8 cellular contexts compared by ENCODE assay signal in the genomic region with DNA sequence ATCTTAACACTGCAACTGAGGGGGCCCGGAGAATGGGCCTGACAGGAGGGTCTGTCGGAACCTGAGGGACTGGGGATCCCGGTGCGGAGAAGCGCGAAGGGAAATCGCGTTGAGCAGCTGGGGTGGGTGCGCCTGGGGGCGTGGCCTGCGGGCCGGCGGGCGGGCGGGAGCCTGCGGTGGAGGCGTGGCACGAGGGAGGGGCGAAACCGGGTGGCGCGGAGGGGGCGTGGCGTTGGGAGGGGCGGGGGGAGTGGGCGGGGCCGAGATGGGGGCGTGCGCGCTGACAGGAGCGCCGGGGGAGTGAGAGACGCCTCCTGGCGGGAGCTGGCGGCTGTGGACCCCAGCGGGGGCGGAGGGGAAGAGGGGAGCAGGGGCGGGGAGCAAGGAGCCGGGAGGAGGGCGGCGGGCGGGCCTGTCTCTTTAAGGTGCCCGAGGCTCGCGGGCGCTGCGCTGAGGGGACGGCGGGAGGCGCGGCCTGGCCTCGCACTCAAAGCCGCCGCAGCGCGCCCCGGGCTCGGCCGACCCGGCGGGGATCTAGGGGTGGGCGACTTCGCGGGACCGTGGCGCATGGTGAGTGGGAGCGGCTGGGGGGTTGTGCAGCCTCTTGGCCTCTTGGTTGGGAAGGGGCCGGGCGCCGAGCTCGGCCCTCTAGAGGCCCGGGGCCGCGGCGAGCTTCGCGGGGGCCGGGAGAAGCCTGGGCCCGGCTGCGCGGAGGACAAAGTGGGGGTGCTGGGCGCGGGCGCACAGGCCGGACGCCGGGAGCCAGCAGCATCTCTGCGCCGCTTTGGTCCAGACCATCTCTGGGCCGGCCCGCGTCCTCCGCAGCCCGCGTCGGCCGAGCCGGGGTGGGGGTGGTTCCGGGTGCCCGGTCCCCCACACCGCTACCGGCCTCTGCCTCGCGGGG. TPM values are rescaled to one million over a fixed set of nuclear protein-coding genes. Genes with fewer than 3 reads are reported as not detected.
DNase-seq lines count a peak whose midpoint lies in the region; ATAC-seq and TF ChIP-seq lines count a peak whose summit lies in the region.

TSS of gene TWSG1 (plus strand) at position 423 of the 904 bp plus-strand sequence. CDS start 2,457 bp downstream, outside the sequence.

- peak in 1 of 2 donors; percentile 61 for TF ChIP-seq POLR2A in heart left ventricle (IDR thresholded peaks at IDR 0.05)

- H3K4me1 Mint-ChIP-seq in type B pancreatic cell (ENCODE audit: unreplicated experiment) = peaks cover 5% of the 10 kb centered on the region

- H3K9me3 Mint-ChIP-seq in type B pancreatic cell = peaks cover 4% of the 10 kb centered on the region

- DNase-seq in NCI-H1092 (lab: John Stamatoyannopoulos, UW) = peak; percentile 71
- DNase-seq in SW 1271 (lab: John Stamatoyannopoulos, UW) = peak; percentile 46 to 80
- peak; percentile 98 for DNase-seq in adipocyte (ENCODE audit: low read depth)
- peak; percentile 92 to 97 (median 95) for DNase-seq in heart left ventricle
- DNase-seq in posterior cingulate gyrus = peak; percentile 79 to 98 (median 90)
- DNase-seq in type B pancreatic cell (ENCODE audit: extremely low spot score, unreplicated experiment) = peak; percentile 93

- H3K4me1 ChIP-seq in adipocyte (ENCODE audit: control insufficient read depth, insufficient read depth, low read length) (peaks cover 6% of the 10 kb centered on the region), heart left ventricle (peaks cover 0 to 31% (median 10%) of the 10 kb centered on the region in 12 donors)

- ATAC-seq in HG02610 (IDR thresholded peaks at IDR 0.05; ENCODE audit: unreplicated experiment) (peak; percentile 78), heart left ventricle (peak; percentile 89 to 97 (median 96))

- H3K36me3 Mint-ChIP-seq in type B pancreatic cell = peaks cover 11% of the 10 kb centered on the region

- H3K4me3 ChIP-seq in adipocyte (ENCODE audit: low read length) (peak within 1 kb of the TSS; percentile 97), heart left ventricle (peak within 1 kb of the TSS; percentile 66 to 93 (median 82))

- peak within 1 kb of the TSS in 11 of 12 donors; percentile 64 to 89 (median 69) for H3K27ac ChIP-seq in heart left ventricle

- H3K4me3 Mint-ChIP-seq in type B pancreatic cell = peak within 1 kb of the TSS; percentile 98

- peaks cover 20% of the 10 kb centered on the region for H3K36me3 ChIP-seq in adipocyte (ENCODE audit: control insufficient read depth, insufficient read depth, low read length, severe bottlenecking)
- H3K36me3 ChIP-seq in heart left ventricle = peaks cover 0 to 25% (median 15%) of the 10 kb centered on the region in 9 donors

- peaks cover 4% of the 10 kb centered on the region for H3K27me3 Mint-ChIP-seq in type B pancreatic cell

- H3K9ac ChIP-seq in adipocyte (ENCODE audit: low read length) = peak within 1 kb of the TSS; percentile 90

- no peaks in the 10 kb centered on the region for H3K27me3 ChIP-seq in adipocyte (replicated peaks; ENCODE audit: control insufficient read depth, insufficient read depth, low read length)
- H3K27me3 ChIP-seq in heart left ventricle = no peaks in the 10 kb centered on the region

- peak within 1 kb of the TSS; percentile 95 for H3K27ac Mint-ChIP-seq in type B pancreatic cell

- TF ChIP-seq CTCF in GM12873 (IDR thresholded peaks at IDR 0.05; ENCODE audit: insufficient read depth, low read depth, low read length, missing control alignments) (peak; percentile 35), heart left ventricle (IDR thresholded peaks at IDR 0.05) (peak; percentile 20 to 65 (median 52)), type B pancreatic cell (conservative IDR thresholded peaks at IDR 0.05) (peak; percentile 62)

- H3K9me3 ChIP-seq in adipocyte (ENCODE audit: control insufficient read depth, low read length) (no peaks in the 10 kb centered on the region), heart left ventricle (no peaks in the 10 kb centered on the region)

- intact Hi-C loops in heart left ventricle (cut with DNase I) = loop anchor here (1.0 to 10.0 kb wide), 11 partner anchors 117 to 440 kb away; partner anchors contain the start of genes RALBP1 (in 5 of the 10) and ANKRD12 (in 1 of the 10)
- intact Hi-C loops in posterior cingulate gyrus (cut with DNase I) = loop anchor here (2.0 to 10.0 kb wide), 3 partner anchors 140 to 262 kb away; partner anchors contain the start of genes ANKRD12 and RALBP1

- WGBS in heart left ventricle, 4 donors = 0 to 1% (median 1%) methylated on average over 17 to 104 of the region's 104 CpGs

RNA-seq across cellular contexts. Expression of gene TWSG1, which starts in this region (rescaled TPM):
- total RNA-seq in heart left ventricle (10 to 100 TPM in 6 of 9 donors, 1 to 10 TPM in 3; 9.0 to 18.0 (median 13.6) TPM), type B pancreatic cell (ENCODE audit: low replicate concordance) (27.4 and 38.6 TPM in 2 replicates)
- polyA plus RNA-seq in heart left ventricle = 1 to 10 TPM; 6.9 to 8.4 TPM

Comparison
In these comparisons a context has a peak if more than half of its experiments do, and no peak if none do; other contexts are left out.
1. Peak in every context shown above with its lines: DNase-seq, ATAC-seq, H3K4me3 ChIP-seq and H3K27ac ChIP-seq.